In genomic region chrX:151738751-151739150, GRCh38 we compare ENCODE assay signal across 31 cellular contexts. TPM values are rescaled to one million over a fixed set of nuclear protein-coding genes. Genes with fewer than 3 reads are reported as not detected.
DNase-seq lines count a peak whose midpoint lies in the region; ATAC-seq, FAIRE-seq and TF ChIP-seq lines count a peak whose summit lies in the region.
"Had no signal": no experiment of that assay in that cellular context is flagged by ENCODE, and none has a peak within 500 bp of the region (broad histone marks: within the 10 kb centered on the region; RNA-seq: fewer than 3 reads in every experiment).

No MANE protein-coding gene starts in this region.

- no peaks in the 10 kb centered on the region for H3K4me1 ChIP-seq in spleen
- H3K4me1 ChIP-seq: BE2C had no signal

- 74 to 85% (median 81%) methylated on average over 3 to 7 of the region's 7 CpGs for WGBS in spleen, 5 donors

- H3K9me3 ChIP-seq in spleen = no peaks in the 10 kb centered on the region
- H3K9me3 ChIP-seq: BE2C had no signal

- no peak overlapping the region for H3K4me3 ChIP-seq in spleen
- H3K4me3 ChIP-seq: BLaER1, GM12878 had no signal

- H3K36me3 ChIP-seq in spleen = no peaks in the 10 kb centered on the region
- H3K36me3 ChIP-seq: BE2C, BLaER1 had no signal

- TF ChIP-seq POLR2A in spleen (IDR thresholded peaks at IDR 0.05) = no peak
- TF ChIP-seq POLR2A in H54 (IDR thresholded peaks at IDR 0.05; ENCODE audit: low read depth, low read length) = no peak

- DNase-seq in sciatic nerve (ENCODE audit: low spot score) = peak; percentile 18
- DNase-seq in spleen = peak; percentile 54
- DNase-seq in Kasumi-1 (lab: John Stamatoyannopoulos, UW) = no peak
- DNase-seq in H54 (ENCODE audit: insufficient read length, low spot score) = no peak
- DNase-seq: 8988T; ACHN; BE2C; C1 segment of cervical spinal cord; CD4-positive, alpha-beta memory T cell; CD4-positive, CD25-positive, alpha-beta regulatory T cell; CD8-positive, alpha-beta memory T cell; COR-L47; DMS 273 treated with DMSO at 0.1 percent for 48 hours; DMS153; DMS53; DMS79; DND-41; EL; GDM1 had no signal

- ATAC-seq in sciatic nerve = no peak
- no peak for ATAC-seq in GM18511 (IDR thresholded peaks at IDR 0.05; ENCODE audit: unreplicated experiment)
- ATAC-seq: GM12878 had no signal

- H3K27me3 ChIP-seq in spleen (replicated peaks in 1 of 7) = no peaks in the 10 kb centered on the region
- H3K27me3 ChIP-seq: BE2C had no signal

- intact Hi-C loops in sciatic nerve (cut with DNase I) = no loop called here
- intact Hi-C loops in spleen (cut with DNase I; ENCODE audit: low total_unique reads) = no loop called here

- TF ChIP-seq CTCF in spleen (IDR thresholded peaks at IDR 0.05 in 8 of 11, conservative IDR thresholded peaks at IDR 0.05 in 3 of 11) = no peak

- H3K27ac ChIP-seq in spleen = no peak overlapping the region
- H3K27ac ChIP-seq: BLaER1 had no signal

- no peak for FAIRE-seq in H54 (lab: Jason Lieb, UNC)
- FAIRE-seq: A204.1, GM12878, GM12892, GM18507, GM19239 had no signal

RNA-seq across cellular contexts. Expression of gene CNGA2, which starts 4.2 kb away (rescaled TPM):
- total RNA-seq in sciatic nerve = not detected
- not detected for total RNA-seq in spleen
- not detected for polyA plus RNA-seq in spleen
- total RNA-seq: A673; CD4-positive, alpha-beta memory T cell; CD4-positive, CD25-positive, alpha-beta regulatory T cell; CD8-positive, alpha-beta memory T cell; Daoy; G401; GM12878 had no signal
- polyA plus RNA-seq: AG04450; CD14-positive monocyte; CD4-positive, alpha-beta memory T cell; CD4-positive, CD25-positive, alpha-beta regulatory T cell; CD8-positive, alpha-beta memory T cell; GM12878 had no signal

RNA-seq across cellular contexts. Expression of gene FATE1, which starts 22.9 kb away (rescaled TPM):
- total RNA-seq in sciatic nerve (0.36 TPM), spleen (not detected)
- polyA plus RNA-seq in spleen = under 1 TPM in 1 of 3 donors, not detected in 2; 0.06 TPM
- total RNA-seq: CD4-positive, alpha-beta memory T cell; CD4-positive, CD25-positive, alpha-beta regulatory T cell; CD8-positive, alpha-beta memory T cell; Daoy; G401; GM12878 had no signal
- polyA plus RNA-seq: AG04450; CD14-positive monocyte; CD4-positive, alpha-beta memory T cell; CD4-positive, CD25-positive, alpha-beta regulatory T cell; CD8-positive, alpha-beta memory T cell had no signal

RNA-seq across cellular contexts. Expression of gene PRRG3, which starts 43.5 kb away (rescaled TPM):
- total RNA-seq in sciatic nerve = 64.3 TPM
- 1 to 10 TPM in 6 of 7 donors, under 1 TPM in 1; 0.79 to 4.3 (median 1.8) TPM for total RNA-seq in spleen
- under 1 TPM; 0.06 to 0.99 (median 0.22) TPM for polyA plus RNA-seq in spleen
- total RNA-seq: A673; CD4-positive, alpha-beta memory T cell; CD4-positive, CD25-positive, alpha-beta regulatory T cell; CD8-positive, alpha-beta memory T cell; G401; GM12878 had no signal
- polyA plus RNA-seq: AG04450; CD14-positive monocyte; CD4-positive, alpha-beta memory T cell; CD4-positive, CD25-positive, alpha-beta regulatory T cell; CD8-positive, alpha-beta memory T cell had no signal

Comparison
In these comparisons a context has a peak if more than half of its experiments do, and no peak if none do; other contexts are left out.
1. DNase-seq: peak in sciatic nerve (single experiment) and spleen (single experiment); none in Kasumi-1 (0 of 2) and H54 (single experiment).
2. RNA of gene PRRG3, which starts 43.5 kb away (total RNA-seq): 64.3 TPM in sciatic nerve (single experiment); 0.79 to 4.3 TPM in spleen; every median in the first group is over 10 times any median in the second.